In the genomic region with DNA sequence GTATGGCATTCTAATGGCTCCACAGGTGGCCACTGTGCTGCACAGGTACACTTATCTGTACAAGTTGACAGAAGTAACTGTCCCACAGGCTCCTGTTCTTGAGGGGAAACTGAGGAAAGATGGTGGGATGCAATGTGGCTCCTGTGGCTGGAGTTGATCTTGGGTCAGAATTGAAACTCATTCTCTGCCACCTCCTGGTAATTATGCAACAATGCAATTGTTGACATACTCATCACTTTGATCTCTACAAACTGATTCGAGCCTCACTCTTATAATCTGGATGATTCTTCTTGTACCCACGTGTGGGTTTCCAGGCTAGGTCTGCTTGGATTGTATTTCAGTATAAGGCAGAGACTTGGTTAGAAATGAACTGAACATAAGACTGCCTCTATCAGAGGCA, we compare ENCODE assay signal across 24 cellular contexts.
DNase-seq lines count a peak whose midpoint lies in the region; ATAC-seq and TF ChIP-seq lines count a peak whose summit lies in the region.
"Had no signal": no experiment of that assay in that cellular context is flagged by ENCODE, and none has a peak within 500 bp of the region (broad histone marks: within the 10 kb centered on the region; RNA-seq: fewer than 3 reads in every experiment).

No MANE protein-coding gene starts in this region.

- no peak overlapping the region for H3K9ac ChIP-seq in MM.1S (ENCODE audit: low read length)
- H3K9ac ChIP-seq: GM23248 had no signal

- BruUV-seq in PC-9 (replicated peaks; lab: Mats Ljungman, UMichigan) (no TSS peak), Calu3 (replicated peaks; lab: Mats Ljungman, UMichigan) (no TSS peak)

- intact Hi-C loops in PC-9 (cut with micrococcal nuclease; ENCODE audit: unreplicated experiment) (loop anchor here (5.0 kb wide), 2 partner anchors 63 to 793 kb away; no protein-coding TSS in a partner anchor), Calu3 (cut with micrococcal nuclease; ENCODE audit: unreplicated experiment) (loop anchor here (10.0 kb wide), 1 partner anchor 49 kb away; no protein-coding TSS in a partner anchor)

- H3K27ac ChIP-seq in MM.1S (ENCODE audit: low read length): no peak overlapping the region
- H3K27ac ChIP-seq in PC-9: no peak overlapping the region
- no peak overlapping the region for H3K27ac ChIP-seq in foreskin keratinocyte
- H3K27ac ChIP-seq: GM23248, Peyer's patch had no signal

- H3K4me1 Mint-ChIP-seq in Calu3 (ENCODE audit: low read depth, unreplicated experiment): no peaks in the 10 kb centered on the region

- CTCF ChIA-PET in PC-9 (lab: Charles Lee): no interaction called here
- CTCF ChIA-PET in Calu3 (lab: Charles Lee): no interaction called here

- H3K36me3 Mint-ChIP-seq in Calu3 (ENCODE audit: insufficient read depth, unreplicated experiment): no peaks in the 10 kb centered on the region
- H3K36me3 Mint-ChIP-seq: T-cell had no signal

- no peaks in the 10 kb centered on the region for H3K27me3 ChIP-seq in MM.1S (replicated peaks; ENCODE audit: insufficient read depth, low read length)
- H3K27me3 ChIP-seq in PC-9 (ENCODE audit: insufficient read depth, low read depth): no peaks in the 10 kb centered on the region
- H3K27me3 ChIP-seq in foreskin keratinocyte: peaks cover 11% of the 10 kb centered on the region
- H3K27me3 ChIP-seq in HAP-1 (ENCODE audit: low read depth): no peaks in the 10 kb centered on the region
- H3K27me3 ChIP-seq: Peyer's patch had no signal

- no peaks in the 10 kb centered on the region for H3F3A ChIP-seq in MM.1S (ENCODE audit: insufficient read depth, low read length)
- no peaks in the 10 kb centered on the region for H3F3A ChIP-seq in PC-9 (ENCODE audit: insufficient read depth, low read depth)

- H3K4me2 ChIP-seq in MM.1S (ENCODE audit: low read depth, low read length): no peak overlapping the region
- no peak overlapping the region for H3K4me2 ChIP-seq in PC-9

- H3K9me2 ChIP-seq in MM.1S (replicated peaks; ENCODE audit: insufficient read depth, low read length) (no peaks in the 10 kb centered on the region), PC-9 (ENCODE audit: insufficient read depth) (no peaks in the 10 kb centered on the region)

- H3K36me3 ChIP-seq in MM.1S (replicated peaks; ENCODE audit: insufficient read depth, low read length): no peaks in the 10 kb centered on the region
- H3K36me3 ChIP-seq in PC-9 (ENCODE audit: low read depth): no peaks in the 10 kb centered on the region
- H3K36me3 ChIP-seq in HAP-1 (replicated peaks): no peaks in the 10 kb centered on the region
- H3K36me3 ChIP-seq: Peyer's patch had no signal

- H3K9me3 ChIP-seq in MM.1S (replicated peaks; ENCODE audit: insufficient read depth, low read length) (no peaks in the 10 kb centered on the region), PC-9 (ENCODE audit: insufficient read depth, low read depth) (no peaks in the 10 kb centered on the region), HAP-1 (no peaks in the 10 kb centered on the region)
- H3K9me3 ChIP-seq: Peyer's patch had no signal

- no peaks in the 10 kb centered on the region for H3K79me2 ChIP-seq in MM.1S (ENCODE audit: low read length)
- H3K79me2 ChIP-seq in PC-9 (ENCODE audit: low read depth): no peaks in the 10 kb centered on the region

- in situ Hi-C loops in HAP-1 (cut with MboI; ENCODE audit: low sequenced_read_pairs): loop anchor here (25.0 kb wide), 1 partner anchor 793 kb away; no protein-coding TSS in a partner anchor

- H4K20me1 ChIP-seq in MM.1S (ENCODE audit: insufficient read depth, low read length) (no peaks in the 10 kb centered on the region), PC-9 (ENCODE audit: insufficient read depth) (no peaks in the 10 kb centered on the region)

- ATAC-seq in foreskin keratinocyte: no peak
- ATAC-seq: T-cell had no signal

- no peak overlapping the region for H3K27ac Mint-ChIP-seq in Calu3 (ENCODE audit: unreplicated experiment)
- H3K27ac Mint-ChIP-seq: CD4-positive, alpha-beta T cell; T-cell had no signal

- H3K4me1 ChIP-seq in MM.1S (ENCODE audit: low read length) (no peaks in the 10 kb centered on the region), PC-9 (replicated peaks; ENCODE audit: insufficient read depth) (peaks cover 7% of the 10 kb centered on the region), foreskin keratinocyte (no peaks in the 10 kb centered on the region), HAP-1 (no peaks in the 10 kb centered on the region)
- H3K4me1 ChIP-seq: Peyer's patch had no signal

- H2AFZ ChIP-seq in MM.1S (ENCODE audit: low read length) (no peak overlapping the region), PC-9 (no peak overlapping the region)
- H2AFZ ChIP-seq: GM23248 had no signal

- peak; percentile 8 for TF ChIP-seq CTCF in GM12873 (IDR thresholded peaks at IDR 0.05; ENCODE audit: insufficient read depth, low read depth, low read length, missing control alignments)
- peak; percentile 15; the same call in 1 of the 2 replicates for TF ChIP-seq CTCF in MM.1S (IDR thresholded peaks at IDR 0.05; ENCODE audit: low read length)
- TF ChIP-seq CTCF in PC-9 (conservative IDR thresholded peaks at IDR 0.05): 0 out of 2 replicates have a peak, but pooled peaks have one; percentile 22
- TF ChIP-seq CTCF in foreskin keratinocyte (conservative IDR thresholded peaks at IDR 0.05): peak; percentile 22
- no peak for TF ChIP-seq CTCF in Calu3 (IDR thresholded peaks at IDR 0.05; ENCODE audit: unreplicated experiment)

- no peaks in the 10 kb centered on the region for H3K9me3 Mint-ChIP-seq in Calu3 (ENCODE audit: low read depth, unreplicated experiment)
- H3K9me3 Mint-ChIP-seq: CD4-positive, alpha-beta T cell had no signal

- POLR2A ChIA-PET in PC-9 (lab: Charles Lee; ENCODE audit: unreplicated experiment): no interaction called here

- H3K4me3 Mint-ChIP-seq in Calu3 (ENCODE audit: low read depth, unreplicated experiment): no peak overlapping the region
- H3K4me3 Mint-ChIP-seq: CD4-positive, alpha-beta T cell; T-cell had no signal

- H3K4me3 ChIP-seq in MM.1S (ENCODE audit: low read length) (no peak overlapping the region), PC-9 (no peak overlapping the region), HAP-1 (no peak overlapping the region)
- H3K4me3 ChIP-seq: GM23248, Peyer's patch had no signal

- H3K27me3 Mint-ChIP-seq in Calu3 (ENCODE audit: unreplicated experiment): no peaks in the 10 kb centered on the region

- no peak for DNase-seq in MM.1S
- DNase-seq in PC-9: no peak
- DNase-seq in foreskin keratinocyte: no peak
- DNase-seq in HAP-1 (ENCODE audit: low spot score in 2 of 2): no peak
- DNase-seq in NCI-H1417 (lab: John Stamatoyannopoulos, UW): no peak
- DNase-seq in Calu3: no peak
- DNase-seq in NCI-H128 (lab: John Stamatoyannopoulos, UW; ENCODE audit: unreplicated experiment): no peak
- DNase-seq: CD4-positive, alpha-beta T cell; COR-L47; DMS153; EL; GM23248; HCEC 1CT; Kasumi-1; NCI-H1092; NCI-H146; NCI-H2029; NCI-H2171; NCI-H345; NCI-H524; NCI-H774; Peyer's patch; T-cell had no signal
